In genomic region chr7:141695803-141696289, GRCh38 we compare ENCODE assay signal across 16 cellular contexts. TPM values are rescaled to one million over a fixed set of nuclear protein-coding genes. Genes with fewer than 3 reads are reported as not detected.
DNase-seq lines count a peak whose midpoint lies in the region; ATAC-seq, FAIRE-seq and TF ChIP-seq lines count a peak whose summit lies in the region.
"Had no signal": no experiment of that assay in that cellular context is flagged by ENCODE, and none has a peak within 500 bp of the region (broad histone marks: within the 10 kb centered on the region; RNA-seq: fewer than 3 reads in every experiment).

No MANE protein-coding gene starts in this region.

- no peaks in the 10 kb centered on the region for H3K9me2 ChIP-seq in PC-3 (replicated peaks; ENCODE audit: low read length)

- DNase-seq in A549 (ENCODE audit: low read depth in 1 of 2, low spot score in 1 of 2) (peak in 1 of 2 experiments; percentile 71), PC-3 (peak; percentile 91), left lung (peak in 1 of 2 donors; percentile 31), NCI-H2107 treated with DMSO at 0.1 percent for 48 hours (lab: John Stamatoyannopoulos, UW; ENCODE audit: unreplicated experiment) (no peak), head of caudate nucleus (no peak)
- DNase-seq: AML-193, islet precursor cell, NCI-H1694 had no signal

- TF ChIP-seq EP300 in A549 (IDR thresholded peaks at IDR 0.05): peak; percentile 15 to 46; a peak in 1 of 5 replicates

- H3K27me3 ChIP-seq in PC-3 (ENCODE audit: low read length): no peaks in the 10 kb centered on the region
- H3K27me3 ChIP-seq in left lung: peaks cover 0 to 1% of the 10 kb centered on the region in 2 donors
- H3K27me3 ChIP-seq: vagina had no signal

- H3K4me3 ChIP-seq in A549 (no peak overlapping the region), PC-3 (ENCODE audit: low read length) (no peak overlapping the region), left lung (no peak overlapping the region)
- H3K4me3 ChIP-seq: HAP-1, skin epidermis, vagina had no signal

- TF ChIP-seq POLR2A in A549 (IDR thresholded peaks at IDR 0.05; ENCODE audit: low read length): no peak

- peak overlapping the region; percentile 62 for H3K4me2 ChIP-seq in A549
- H3K4me2 ChIP-seq in PC-3 (ENCODE audit: low read length): peak overlapping the region; percentile 76

- POLR2A ChIA-PET in A549 (lab: Yijun Ruan, JAX) (interaction anchor here (2.1 kb wide), 1 partner anchor 42 kb away, joined by 11 read pairs; the partner anchor contains the start of gene SSBP1), PC-3 (lab: Charles Lee; ENCODE audit: unreplicated experiment) (no interaction called here)

- H3K27ac ChIP-seq in A549 (peak overlapping the region; percentile 58 to 71), PC-3 (ENCODE audit: low read length) (peak overlapping the region; percentile 86), left lung (peak overlapping the region in 1 of 2 donors; percentile 42)
- H3K27ac ChIP-seq: skin epidermis, vagina had no signal

- H4K20me1 ChIP-seq in PC-3 (ENCODE audit: low read length): no peaks in the 10 kb centered on the region

- H3F3A ChIP-seq in PC-3 (ENCODE audit: low read length, unreplicated experiment): no peaks in the 10 kb centered on the region

- no peaks in the 10 kb centered on the region for H3K36me3 ChIP-seq in PC-3 (ENCODE audit: low read depth, low read length)
- H3K36me3 ChIP-seq in left lung: no peaks in the 10 kb centered on the region
- H3K36me3 ChIP-seq: HAP-1, vagina had no signal

- no TSS peak for BruUV-seq in PC-3 (replicated peaks; lab: Mats Ljungman, UMichigan)

- H3K4me1 ChIP-seq in A549 (peaks cover 62% of the 10 kb centered on the region), PC-3 (ENCODE audit: insufficient read depth, low read length) (peaks cover 42% of the 10 kb centered on the region), left lung (peaks cover 0 to 50% of the 10 kb centered on the region in 2 donors)

- TF ChIP-seq CTCF in A549 (IDR thresholded peaks at IDR 0.05) (no peak), PC-3 (conservative IDR thresholded peaks at IDR 0.05; ENCODE audit: low read depth, low read length) (no peak), left lung (IDR thresholded peaks at IDR 0.05) (no peak)

- CTCF ChIA-PET in A549 (lab: Yijun Ruan, JAX): interaction anchor here (1.2 to 2.3 kb wide), 3 partner anchors 42 to 46 kb away, joined by 5 to 16 read pairs (median 6); partner anchors contain the start of gene SSBP1
- CTCF ChIA-PET in PC-3 (lab: Charles Lee): interaction anchor here (1.7 to 1.8 kb wide), 2 partner anchors 14 to 41 kb away, joined by 4 read pairs; no protein-coding TSS in a partner anchor

- WGBS in A549 (ENCODE audit: missing lambda C conversion rate): 0% methylated on average over 4 of the region's 6 CpGs

- no peak for TF ChIP-seq RAD21 in A549 (conservative IDR thresholded peaks at IDR 0.05 in 1 of 2, IDR thresholded peaks at IDR 0.05 in 1 of 2)

- peaks cover 62% of the 10 kb centered on the region for H3K79me2 ChIP-seq in PC-3 (ENCODE audit: low read length)

- no peaks in the 10 kb centered on the region for H3K9me3 ChIP-seq in A549
- no peaks in the 10 kb centered on the region for H3K9me3 ChIP-seq in PC-3 (ENCODE audit: low read length)
- no peaks in the 10 kb centered on the region for H3K9me3 ChIP-seq in left lung
- H3K9me3 ChIP-seq: HAP-1, vagina had no signal

- ATAC-seq in A549 (peak; percentile 77 to 85), GM19025 (IDR thresholded peaks at IDR 0.05; ENCODE audit: low read depth, unreplicated experiment) (peak; percentile 47), PC-3 (peak; percentile 86), left lung (peak; percentile 47), GM21515 (IDR thresholded peaks at IDR 0.05; ENCODE audit: unreplicated experiment) (no peak), HG02938 (IDR thresholded peaks at IDR 0.05; ENCODE audit: unreplicated experiment) (no peak)

- no peak for FAIRE-seq in A549 (lab: Jason Lieb, UNC)
- FAIRE-seq: TTC549 had no signal

- H3K9ac ChIP-seq in PC-3 (ENCODE audit: low read length): peak overlapping the region; percentile 31

- no peak overlapping the region for H2AFZ ChIP-seq in PC-3 (ENCODE audit: low read length)

- intact Hi-C loops in PC-3 (cut with micrococcal nuclease) (loop anchor here (1.0 to 5.0 kb wide), 3 partner anchors 20 to 44 kb away; partner anchors contain the start of gene SSBP1), left lung (cut with DNase I) (no loop called here), head of caudate nucleus (cut with DNase I) (no loop called here)

TF ChIP-seq in A549, 52 proteins besides CTCF, POLR2A, EP300 and RAD21:
- TF ChIP-seq MAFK (IDR thresholded peaks at IDR 0.05; ENCODE audit: partially characterized antibody) (no peak), SREBF2 (IDR thresholded peaks at IDR 0.05) (no peak), NPAS2 (CRISPR knock-in tag; IDR thresholded peaks at IDR 0.05; ENCODE audit: borderline replicate concordance) (no peak), JUN (IDR thresholded peaks at IDR 0.05) (0 out of 5 replicates have a peak, but pooled peaks of 1 of the 2 experiments have one; percentile 39), CEBPB (IDR thresholded peaks at IDR 0.05) (peak; percentile 63 to 92; a peak in 3 of 4 replicates), ZSCAN20 (CRISPR knock-in tag; IDR thresholded peaks at IDR 0.05) (no peak), POLR2AphosphoS2 (conservative IDR thresholded peaks at IDR 0.05; ENCODE audit: low read length) (no peak), TFCP2L1 (CRISPR knock-in tag; IDR thresholded peaks at IDR 0.05) (no peak), ZC3H11A (IDR thresholded peaks at IDR 0.05) (no peak), FOSL2 (IDR thresholded peaks at IDR 0.05) (no peak), FOSL2 (CRISPR knock-in tag; IDR thresholded peaks at IDR 0.05) (peak; percentile 49; the same call in 1 of the 2 replicates), NR3C1 (IDR thresholded peaks at IDR 0.05) (no peak), GATA3 (IDR thresholded peaks at IDR 0.05; ENCODE audit: borderline replicate concordance) (peak; percentile 81), MYC (IDR thresholded peaks at IDR 0.05; ENCODE audit: borderline replicate concordance, low read length) (no peak), KDM5A (IDR thresholded peaks at IDR 0.05) (no peak), NFE2L2 (conservative IDR thresholded peaks at IDR 0.05; ENCODE audit: low read length) (no peak), CHD2 (IDR thresholded peaks at IDR 0.05; ENCODE audit: low read length, partially characterized antibody) (no peak), PHF8 (IDR thresholded peaks at IDR 0.05; ENCODE audit: borderline replicate concordance, low read depth) (no peak), MAX (IDR thresholded peaks at IDR 0.05) (peak; percentile 73), EHF (CRISPR knock-in tag; IDR thresholded peaks at IDR 0.05) (no peak), KDM1A (IDR thresholded peaks at IDR 0.05; ENCODE audit: low read depth) (no peak), FOXS1 (CRISPR knock-in tag; IDR thresholded peaks at IDR 0.05) (no peak)
- TF ChIP-seq, protein P1, sequence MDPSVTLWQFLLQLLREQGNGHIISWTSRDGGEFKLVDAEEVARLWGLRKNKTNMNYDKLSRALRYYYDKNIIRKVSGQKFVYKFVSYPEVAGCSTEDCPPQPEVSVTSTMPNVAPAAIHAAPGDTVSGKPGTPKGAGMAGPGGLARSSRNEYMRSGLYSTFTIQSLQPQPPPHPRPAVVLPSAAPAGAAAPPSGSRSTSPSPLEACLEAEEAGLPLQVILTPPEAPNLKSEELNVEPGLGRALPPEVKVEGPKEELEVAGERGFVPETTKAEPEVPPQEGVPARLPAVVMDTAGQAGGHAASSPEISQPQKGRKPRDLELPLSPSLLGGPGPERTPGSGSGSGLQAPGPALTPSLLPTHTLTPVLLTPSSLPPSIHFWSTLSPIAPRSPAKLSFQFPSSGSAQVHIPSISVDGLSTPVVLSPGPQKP (IDR thresholded peaks at IDR 0.05; ENCODE audit: low read depth, low read length): no peak
- TF ChIP-seq, protein P2, sequence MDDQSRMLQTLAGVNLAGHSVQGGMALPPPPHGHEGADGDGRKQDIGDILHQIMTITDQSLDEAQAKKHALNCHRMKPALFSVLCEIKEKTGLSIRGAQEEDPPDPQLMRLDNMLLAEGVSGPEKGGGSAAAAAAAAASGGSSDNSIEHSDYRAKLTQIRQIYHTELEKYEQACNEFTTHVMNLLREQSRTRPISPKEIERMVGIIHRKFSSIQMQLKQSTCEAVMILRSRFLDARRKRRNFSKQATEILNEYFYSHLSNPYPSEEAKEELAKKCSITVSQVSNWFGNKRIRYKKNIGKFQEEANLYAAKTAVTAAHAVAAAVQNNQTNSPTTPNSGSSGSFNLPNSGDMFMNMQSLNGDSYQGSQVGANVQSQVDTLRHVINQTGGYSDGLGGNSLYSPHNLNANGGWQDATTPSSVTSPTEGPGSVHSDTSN (IDR thresholded peaks at IDR 0.05): peak; percentile 72; the same call in 1 of the 2 replicates
TF ChIP-seq in A549: peak in this region for 6.

RNA-seq across cellular contexts. Expression of gene DENND11, which starts 6.1 kb away (rescaled TPM):
- polyA plus RNA-seq in A549 (2011; rRNA removed) (11.5 and 16.5 TPM in 2 replicates), A549 (2017; fragmentation: RNase III; extraction: RNeasy Plus Mini Kit Qiagen cat#74134 plus additional on column Dnase treatment) (7.1 to 7.6 TPM (median 7.5 TPM) in 3 replicates)
- polyA plus RNA-seq in A549 (2012; cell fraction: cytosol; rRNA removed): 2.9 and 3.3 TPM in 2 replicates
- 5.8 and 9.6 TPM in 2 replicates for polyA plus RNA-seq in A549 (2012; cell fraction: nucleus; rRNA removed)
- 14.3 and 20.5 TPM in 2 replicates for polyA minus RNA-seq in A549 (2011; rRNA and poly(A)+ RNA removed)
- total RNA-seq in PC-3 (2014; rRNA removed) (6.7 and 6.9 TPM in 2 replicates), left lung (10 to 100 TPM; 20.4 to 28.9 TPM)

RNA-seq across cellular contexts. Expression of gene WEE2, which starts 12.3 kb away (rescaled TPM):
- polyA plus RNA-seq in A549 (2011; rRNA removed) (not detected in 2 replicates), A549 (2017; fragmentation: RNase III; extraction: RNeasy Plus Mini Kit Qiagen cat#74134 plus additional on column Dnase treatment) (not detected in 3 replicates)
- polyA plus RNA-seq in A549 (2012; cell fraction: cytosol; rRNA removed): not detected in 2 replicates
- not detected in 2 replicates for polyA plus RNA-seq in A549 (2012; cell fraction: nucleus; rRNA removed)
- polyA minus RNA-seq in A549 (2011; rRNA and poly(A)+ RNA removed): 0.41 TPM in 1 of 2 replicates, not detected in the other
- total RNA-seq in PC-3 (2014; rRNA removed) (not detected in 2 replicates), left lung (not detected)
- total RNA-seq: dermis blood vessel endothelial cell, vagina had no signal

RNA-seq across cellular contexts. Expression of gene SSBP1, which starts 42.3 kb away (rescaled TPM):
- polyA plus RNA-seq in A549 (2011; rRNA removed): 237 and 368 TPM in 2 replicates
- polyA plus RNA-seq in A549 (2012; cell fraction: cytosol; rRNA removed): 118 and 164 TPM in 2 replicates
- polyA plus RNA-seq in A549 (2012; cell fraction: nucleus; rRNA removed): 42.8 and 64.9 TPM in 2 replicates
- 430 to 464 TPM (median 453 TPM) in 3 replicates for polyA plus RNA-seq in A549 (2017; fragmentation: RNase III; extraction: RNeasy Plus Mini Kit Qiagen cat#74134 plus additional on column Dnase treatment)
- polyA minus RNA-seq in A549 (2011; rRNA and poly(A)+ RNA removed): 45.7 and 51.1 TPM in 2 replicates
- 212 and 269 TPM in 2 replicates for total RNA-seq in PC-3 (2014; rRNA removed)
- total RNA-seq in left lung: 10 to 100 TPM; 71.6 to 96.2 TPM

Comparison
In these comparisons a context has a peak if more than half of its experiments do, and no peak if none do; other contexts are left out.
1. ATAC-seq: peak in A549 (2 of 2), GM19025 (single experiment), PC-3 (single experiment) and left lung (single experiment); none in GM21515 (single experiment) and HG02938 (single experiment).